ENCODE assay signal across 8 cellular contexts in genomic region chr12:6567824-6568617, GRCh38. TPM values are rescaled to one million over a fixed set of nuclear protein-coding genes. Genes with fewer than 3 reads are reported as not detected.
DNase-seq lines count a peak whose midpoint lies in the region; ATAC-seq and TF ChIP-seq lines count a peak whose summit lies in the region.

NOP2 (minus strand) TSS chr12:6568291; CDS start chr12:6567918, 373 bp downstream.

- H3K4me3 ChIP-seq in AG09309 (ENCODE audit: control insufficient read depth, low read depth, low read length), result peak within 1 kb of the TSS; percentile 89

- DNase-seq in AG09309 (ENCODE audit: low read depth) (no peak), NCI-H510A (lab: John Stamatoyannopoulos, UW) (peak; percentile 85), cerebellum (ENCODE audit: low spot score) (peak; percentile 94), kidney glomerular epithelial cell (lab: John Stamatoyannopoulos, UW) (peak; percentile 76)
- DNase-seq in activated CD4-positive, alpha-beta T cell treated with anti-CD3 and anti-CD28 coated beads for 1 hour, result peak; percentile 78
- DNase-seq in stimulated activated CD4-positive, alpha-beta T cell treated with anti-CD3 and anti-CD28 coated beads, Interleukin-15, amount 100 ng/mL, for 48 hours (ENCODE audit: low read depth in 2 of 2), result peak; percentile 72 to 87

- TF ChIP-seq CTCF in AG09309 (IDR thresholded peaks at IDR 0.05; ENCODE audit: control insufficient read depth, insufficient read depth, low read depth, low read length, missing control alignments), result no peak

- ATAC-seq in GM19025 (IDR thresholded peaks at IDR 0.05; ENCODE audit: low read depth, unreplicated experiment) (peak; percentile 76), HG03354 (IDR thresholded peaks at IDR 0.05; ENCODE audit: poor library complexity, severe bottlenecking, unreplicated experiment) (peak; percentile 84)

RNA-seq across cellular contexts. Expression of gene NOP2, which starts in this region (rescaled TPM):
- total RNA-seq in cerebellum, result 10.3 TPM
